In the genomic region with DNA sequence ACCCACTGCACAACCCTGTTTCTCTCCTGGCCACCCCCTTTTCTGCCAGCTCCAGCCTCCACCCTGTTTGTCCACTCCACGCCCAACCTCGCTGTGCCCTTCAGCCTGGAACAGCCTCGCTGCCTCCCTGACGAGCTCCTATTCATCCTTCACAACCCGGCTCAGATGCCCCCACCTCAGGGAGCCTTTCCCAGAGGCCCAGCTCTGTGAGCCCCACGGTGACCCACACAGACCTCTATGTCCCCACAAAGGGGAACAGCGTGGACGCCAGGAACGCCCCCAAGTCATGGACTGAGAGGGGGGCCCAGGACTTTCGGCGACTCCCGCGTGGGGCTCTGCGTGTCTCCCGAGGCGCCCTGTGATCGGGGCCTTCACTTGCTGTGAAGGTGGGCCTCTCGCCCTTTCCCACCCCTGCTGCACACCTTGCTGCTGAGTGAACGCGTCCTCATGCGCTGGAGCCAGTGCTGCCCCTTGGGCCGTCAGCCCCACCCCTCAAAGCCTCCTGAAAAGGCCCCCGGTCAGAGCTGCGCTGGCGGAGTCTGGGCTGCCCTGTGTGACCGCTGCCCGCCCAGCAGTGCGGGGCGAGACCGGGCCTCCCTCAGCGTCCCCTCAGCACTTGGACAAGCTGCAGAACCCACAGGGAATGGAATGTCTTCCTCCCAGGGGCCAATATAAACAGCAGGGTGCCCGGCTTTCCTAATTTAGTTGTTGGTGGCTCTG, we compare ENCODE assay signal across 1 cellular context.
TF ChIP-seq lines count a peak whose summit lies in the region.

No MANE protein-coding gene starts in this region.

TF ChIP-seq in HCT116, 20 proteins besides CTCF, POLR2A, EP300 and RAD21:
- TF ChIP-seq MAX (IDR thresholded peaks at IDR 0.05) (no peak), REST (IDR thresholded peaks at IDR 0.05; ENCODE audit: low read depth) (no peak), EGR1 (IDR thresholded peaks at IDR 0.05; ENCODE audit: low read depth) (no peak), JUND (IDR thresholded peaks at IDR 0.05) (no peak), FOSL1 (IDR thresholded peaks at IDR 0.05; ENCODE audit: low read depth) (no peak), TCF7L2 (IDR thresholded peaks at IDR 0.05; ENCODE audit: borderline replicate concordance, extremely low read depth, insufficient read depth, insufficient read length) (no peak), SRF (IDR thresholded peaks at IDR 0.05; ENCODE audit: low read depth) (no peak), ZNF274 (IDR thresholded peaks at IDR 0.05; ENCODE audit: low read depth, low read length) (no peak), CBX3 (IDR thresholded peaks at IDR 0.05; ENCODE audit: low read depth) (no peak), EZH2phosphoT487 (IDR thresholded peaks at IDR 0.05; ENCODE audit: borderline replicate concordance) (no peak), ATF3 (IDR thresholded peaks at IDR 0.05) (no peak), ZFX (IDR thresholded peaks at IDR 0.05) (no peak)
